1 cellular context compared by ENCODE assay signal in the genomic region with DNA sequence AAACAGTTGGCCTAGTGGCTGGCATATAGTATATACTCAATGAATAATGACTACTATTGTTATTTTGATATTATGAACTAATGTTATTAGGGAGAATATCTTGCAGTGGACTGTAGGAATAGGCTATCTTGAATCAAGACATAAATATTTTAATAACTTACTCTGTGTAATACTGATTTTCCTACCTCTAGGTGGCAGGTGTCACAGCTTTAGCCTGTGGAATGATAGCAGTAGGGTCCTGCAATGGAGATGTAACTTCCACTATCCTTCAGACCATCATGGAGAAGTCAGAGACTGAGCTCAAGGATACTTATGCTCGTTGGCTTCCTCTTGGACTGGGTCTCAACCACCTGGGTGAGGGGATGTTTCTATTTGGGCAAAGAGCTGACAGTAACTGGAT.
TF ChIP-seq lines count a peak whose summit lies in the region.

No MANE protein-coding gene starts in this region.

TF ChIP-seq in HepG2, 621 proteins besides CTCF, POLR2A, EP300 and RAD21:
- no peak for TF ChIP-seq ZBTB7B (CRISPR knock-in tag; IDR thresholded peaks at IDR 0.05)
- TF ChIP-seq FOSL2 (CRISPR knock-in tag; IDR thresholded peaks at IDR 0.05): no peak
- TF ChIP-seq ERF (CRISPR knock-in tag; IDR thresholded peaks at IDR 0.05): no peak
- TF ChIP-seq, protein P1, sequence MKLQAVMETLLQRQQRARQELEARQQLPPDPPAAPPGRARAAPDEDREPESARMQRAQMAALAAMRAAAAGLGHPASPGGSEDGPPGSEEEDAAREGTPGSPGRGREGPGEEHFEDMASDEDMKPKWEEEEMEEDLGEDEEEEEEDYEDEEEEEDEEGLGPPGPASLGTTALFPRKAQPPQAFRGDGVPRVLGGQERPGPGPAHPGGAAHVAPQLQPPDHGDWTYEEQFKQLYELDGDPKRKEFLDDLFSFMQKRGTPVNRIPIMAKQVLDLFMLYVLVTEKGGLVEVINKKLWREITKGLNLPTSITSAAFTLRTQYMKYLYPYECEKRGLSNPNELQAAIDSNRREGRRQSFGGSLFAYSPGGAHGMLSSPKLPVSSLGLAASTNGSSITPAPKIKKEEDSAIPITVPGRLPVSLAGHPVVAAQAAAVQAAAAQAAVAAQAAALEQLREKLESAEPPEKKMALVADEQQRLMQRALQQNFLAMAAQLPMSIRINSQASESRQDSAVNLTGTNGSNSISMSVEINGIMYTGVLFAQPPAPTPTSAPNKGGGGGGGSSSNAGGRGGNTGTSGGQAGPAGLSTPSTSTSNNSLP (IDR thresholded peaks at IDR 0.05; ENCODE audit: low read depth, low read length): no peak
- no peak for TF ChIP-seq ZNF224 (CRISPR knock-in tag; IDR thresholded peaks at IDR 0.05)
- TF ChIP-seq ZNF652 (CRISPR knock-in tag; IDR thresholded peaks at IDR 0.05; ENCODE audit: borderline replicate concordance, low read depth): peak; percentile 68
- TF ChIP-seq ZNF550 (CRISPR knock-in tag; IDR thresholded peaks at IDR 0.05; ENCODE audit: borderline replicate concordance): no peak
